In the genomic region with DNA sequence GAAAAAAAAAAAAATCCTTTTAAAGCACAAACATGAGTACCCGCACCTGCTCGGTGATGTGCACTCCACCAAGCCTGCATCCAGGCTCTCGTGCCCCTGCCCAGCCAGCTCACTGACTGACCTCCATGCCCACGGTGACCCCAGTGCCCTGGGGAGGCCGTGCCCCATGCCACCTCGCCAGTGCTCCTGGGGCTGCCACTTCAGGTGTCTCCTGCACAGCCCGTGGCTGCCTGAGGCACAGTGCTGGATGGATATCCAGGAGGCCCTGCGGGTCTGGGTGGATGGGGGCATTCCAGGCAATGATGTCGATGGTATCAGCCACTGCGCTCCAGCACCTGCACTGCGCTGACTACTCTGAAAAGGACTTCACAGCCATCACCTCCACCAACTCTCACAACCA, we compare ENCODE assay signal across 31 cellular contexts. TPM values are rescaled to one million over a fixed set of nuclear protein-coding genes. Genes with fewer than 3 reads are reported as not detected.
"Had no signal": no experiment of that assay in that cellular context is flagged by ENCODE, and none has a peak within 500 bp of the region (broad histone marks: within the 10 kb centered on the region; RNA-seq: fewer than 3 reads in every experiment).

No MANE protein-coding gene starts in this region.

- DNase-seq: activated CD4-positive, alpha-beta T cell treated with anti-CD3 and anti-CD28 coated beads for 36 hours; activated CD4-positive, CD25-positive, alpha-beta regulatory T cell; activated CD8-positive, alpha-beta memory T cell treated with anti-CD3 and anti-CD28 coated beads, Interleukin-2, amount 10 ng/mL, durations not matched to agents 7 days and 5 days; activated CD8-positive, alpha-beta T cell treated with anti-CD3 and anti-CD28 coated beads, Interleukin-2, amount 10 ng/mL, durations not matched to agents 7 days and 5 days; activated effector memory CD4-positive, alpha-beta T cell treated with Interleukin-2 at 50 U/mL for 16 hours; activated naive CD4-positive, alpha-beta T cell treated with Interleukin-2 at 50 U/mL for 16 hours; anterior cingulate cortex; dermis blood vessel endothelial cell; effector CD4-positive, alpha-beta T cell; esophagus squamous epithelium; foreskin melanocyte; kidney glomerular epithelial cell; lower lobe of right lung; mesendoderm; retina; sigmoid colon; small intestine; stimulated activated CD4-positive, alpha-beta T cell treated with anti-CD3 and anti-CD28 coated beads, Interleukin-1b, Interleukin-23, amount 100 ng/mL, for 48 hours; stimulated activated naive B cell treated with anti-CD40 and anti-IgM and Interleukin-4, amounts not matched to agents 10 μg/mL and 1 μg/mL and 100 μg/mL, for 72 hours; T-helper 1 cell had no signal

- H3K9me3 ChIP-seq: esophagus squamous epithelium, left lung, lower lobe of right lung, neutrophil, ovary, prostate gland, sigmoid colon, tibial nerve had no signal

- H3K36me3 ChIP-seq: ovary had no signal

- H3K4me1 ChIP-seq: prostate gland had no signal

- H3K4me3 ChIP-seq: esophagus squamous epithelium, left lung, lower lobe of right lung, ovary, prostate gland, sigmoid colon, tibial nerve had no signal

- H3K27me3 ChIP-seq: esophagus squamous epithelium, left lung, neutrophil, ovary, sigmoid colon, tibial nerve had no signal

- H3K27me3 Mint-ChIP-seq: activated CD4-positive, alpha-beta T cell treated with anti-CD3 and anti-CD28 coated beads for 36 hours; activated CD8-positive, alpha-beta memory T cell treated with anti-CD3 and anti-CD28 coated beads, Interleukin-2, amount 10 ng/mL, durations not matched to agents 7 days and 5 days; activated naive CD8-positive, alpha-beta T cell; central memory CD8-positive, alpha-beta T cell; stimulated activated naive B cell treated with anti-CD40 and anti-IgM and Interleukin-4, amounts not matched to agents 10 μg/mL and 1 μg/mL and 100 μg/mL, for 72 hours had no signal

- ATAC-seq: activated CD4-positive, alpha-beta T cell treated with anti-CD3 and anti-CD28 coated beads for 36 hours; activated CD8-positive, alpha-beta memory T cell treated with anti-CD3 and anti-CD28 coated beads, Interleukin-2, amount 10 ng/mL, durations not matched to agents 7 days and 5 days; activated CD8-positive, alpha-beta T cell treated with anti-CD3 and anti-CD28 coated beads, Interleukin-2, amount 10 ng/mL, durations not matched to agents 7 days and 5 days; left lung; lower lobe of right lung; stimulated activated naive B cell treated with anti-CD40 and anti-IgM and Interleukin-4, amounts not matched to agents 10 μg/mL and 1 μg/mL and 100 μg/mL, for 72 hours had no signal

- H3K9me3 Mint-ChIP-seq: central memory CD8-positive, alpha-beta T cell; nephron; stimulated activated naive B cell treated with anti-CD40 and anti-IgM and Interleukin-4, amounts not matched to agents 10 μg/mL and 1 μg/mL and 100 μg/mL, for 72 hours; T-helper 2 cell treated with Interferon-gamma antibody and Interleukin-4, amounts not matched to agents 5 μg/mL and 100 μg/mL, for 36 hours had no signal

- H3K4me3 Mint-ChIP-seq: activated CD4-positive, alpha-beta T cell treated with anti-CD3 and anti-CD28 coated beads for 36 hours; activated CD8-positive, alpha-beta memory T cell treated with anti-CD3 and anti-CD28 coated beads, Interleukin-2, amount 10 ng/mL, durations not matched to agents 7 days and 5 days; activated CD8-positive, alpha-beta T cell treated with anti-CD3 and anti-CD28 coated beads, Interleukin-2, amount 10 ng/mL, durations not matched to agents 7 days and 5 days; nephron; T-helper 2 cell treated with Interferon-gamma antibody and Interleukin-4, amounts not matched to agents 5 μg/mL and 100 μg/mL, for 36 hours had no signal

- H3K27ac Mint-ChIP-seq: nephron had no signal

- H3K27ac ChIP-seq: left lung, lower lobe of right lung, neutrophil, ovary, prostate gland, sigmoid colon, tibial nerve had no signal

RNA-seq across cellular contexts. Expression of gene PTPRH, which starts 40.5 kb away (rescaled TPM):
- total RNA-seq: activated CD4-positive, alpha-beta T cell treated with anti-CD3 and anti-CD28 coated beads for 36 hours; activated CD8-positive, alpha-beta memory T cell treated with anti-CD3 and anti-CD28 coated beads, Interleukin-2, amount 10 ng/mL, durations not matched to agents 7 days and 5 days; activated CD8-positive, alpha-beta T cell treated with anti-CD3 and anti-CD28 coated beads, Interleukin-2, amount 10 ng/mL, durations not matched to agents 7 days and 5 days; mononuclear cell; temporal lobe had no signal
